Comparison of ENCODE assay signal across 1 cellular context in genomic region chr16:67192781-67193260, GRCh38.
TF ChIP-seq lines count a peak whose summit lies in the region.

No MANE protein-coding gene starts in this region.

TF ChIP-seq in endothelial cell of umbilical vein, 7 proteins besides CTCF, POLR2A, EP300 and RAD21:
- TF ChIP-seq JUN (IDR thresholded peaks at IDR 0.05; ENCODE audit: borderline replicate concordance, insufficient read depth, insufficient read length, low read depth) (no peak), MAX (IDR thresholded peaks at IDR 0.05; ENCODE audit: insufficient read depth, insufficient read length) (no peak), GATA2 (IDR thresholded peaks at IDR 0.05; ENCODE audit: insufficient read depth, insufficient read length, low read depth, low read length) (no peak), POLR2AphosphoS5 (IDR thresholded peaks at IDR 0.05; ENCODE audit: insufficient read depth, low read depth, low read length) (no peak), EZH2 (IDR thresholded peaks at IDR 0.05; ENCODE audit: borderline replicate concordance, low read depth, low read length, severe bottlenecking) (no peak), FOS (IDR thresholded peaks at IDR 0.05; ENCODE audit: borderline replicate concordance, insufficient read depth, low read length) (no peak), MYC (IDR thresholded peaks at IDR 0.05; ENCODE audit: low read depth, low read length) (no peak)
TF ChIP-seq in endothelial cell of umbilical vein: peak in this region for 0.
